Comparison of ENCODE assay signal across 21 cellular contexts in the genomic region with DNA sequence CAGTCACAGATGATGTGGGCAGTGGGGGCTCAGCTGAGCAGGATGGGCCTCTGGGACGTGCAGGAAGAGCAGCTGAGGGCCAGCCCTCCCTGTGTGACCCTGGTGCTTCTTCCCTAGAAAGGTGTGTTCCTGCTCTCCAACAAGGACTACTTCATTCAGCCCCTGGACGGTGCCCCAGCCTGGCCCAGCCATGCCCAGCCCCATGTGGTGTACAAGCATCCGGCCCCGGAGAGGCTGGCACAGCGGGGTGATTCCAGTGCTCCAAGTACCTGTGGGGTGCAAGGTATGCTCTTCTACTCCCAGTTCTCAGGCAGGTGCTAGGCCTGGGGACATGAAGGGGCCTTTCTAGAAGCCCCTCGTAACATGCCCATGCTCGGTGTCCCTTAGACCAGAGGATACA. TPM values are rescaled to one million over a fixed set of nuclear protein-coding genes. Genes with fewer than 3 reads are reported as not detected.
"Had no signal": no experiment of that assay in that cellular context is flagged by ENCODE, and none has a peak within 500 bp of the region (broad histone marks: within the 10 kb centered on the region; RNA-seq: fewer than 3 reads in every experiment).

No MANE protein-coding gene starts in this region.

- H3K79me2 ChIP-seq: parathyroid adenoma had no signal

- H3K4me1 ChIP-seq: parathyroid adenoma, right lobe of liver, transverse colon, vagina had no signal

- H3K27me3 ChIP-seq: heart left ventricle, right lobe of liver, vagina had no signal

- H3K9ac ChIP-seq: parathyroid adenoma had no signal

- H2AFZ ChIP-seq: parathyroid adenoma had no signal

- H3K27ac ChIP-seq: esophagus squamous epithelium, parathyroid adenoma, right lobe of liver, transverse colon, vagina had no signal

- H3K4me3 ChIP-seq: esophagus squamous epithelium, gastrocnemius medialis, heart left ventricle, right lobe of liver, transverse colon, vagina had no signal

- H3K36me3 Mint-ChIP-seq: activated naive CD4-positive, alpha-beta T cell treated with anti-CD3 and anti-CD28 coated beads, Interleukin-2, amount 10 ng/mL, durations not matched to agents 7 days and 5 days; brain; naive thymus-derived CD8-positive, alpha-beta T cell; stimulated activated naive B cell treated with anti-CD40 and anti-IgM and Interleukin-4, amounts not matched to agents 10 μg/mL and 1 μg/mL and 100 μg/mL, for 72 hours; WTC11 had no signal

- ATAC-seq: activated T-cell treated with anti-CD3 and anti-CD28 coated beads, Interleukin-2, amount 50 U/mL, for 72 hours; naive thymus-derived CD8-positive, alpha-beta T cell; right lobe of liver; stimulated activated naive B cell treated with anti-CD40 and anti-IgM and Interleukin-4, amounts not matched to agents 10 μg/mL and 1 μg/mL and 100 μg/mL, for 72 hours; WTC11 had no signal

- H3K4me1 Mint-ChIP-seq: WTC11 had no signal

- H3K4me3 Mint-ChIP-seq: activated naive CD4-positive, alpha-beta T cell treated with anti-CD3 and anti-CD28 coated beads, Interleukin-2, amount 10 ng/mL, durations not matched to agents 7 days and 5 days; activated T-cell treated with anti-CD3 and anti-CD28 coated beads, Interleukin-2, amount 50 U/mL, for 72 hours; brain; naive thymus-derived CD8-positive, alpha-beta T cell; stimulated activated naive B cell treated with anti-CD40 and anti-IgM and Interleukin-4, amounts not matched to agents 10 μg/mL and 1 μg/mL and 100 μg/mL, for 72 hours; WTC11 had no signal

- H3K27ac Mint-ChIP-seq: activated naive CD4-positive, alpha-beta T cell treated with anti-CD3 and anti-CD28 coated beads, Interleukin-2, amount 10 ng/mL, durations not matched to agents 7 days and 5 days; activated T-cell treated with anti-CD3 and anti-CD28 coated beads, Interleukin-2, amount 50 U/mL, for 72 hours; brain; stimulated activated naive B cell treated with anti-CD40 and anti-IgM and Interleukin-4, amounts not matched to agents 10 μg/mL and 1 μg/mL and 100 μg/mL, for 72 hours; WTC11 had no signal

- H3K27me3 Mint-ChIP-seq: naive thymus-derived CD8-positive, alpha-beta T cell had no signal

- H3K36me3 ChIP-seq: esophagus squamous epithelium, gastrocnemius medialis, heart left ventricle, right lobe of liver, transverse colon, vagina had no signal

- DNase-seq: activated CD4-positive, alpha-beta T cell treated with anti-CD3 and anti-CD28 coated beads, Interleukin-2, amount 50 U/mL, for 48 hours; activated effector memory CD4-positive, alpha-beta T cell treated with Interleukin-2 at 50 U/mL for 16 hours; activated naive CD4-positive, alpha-beta T cell treated with anti-CD3 and anti-CD28 coated beads, Interleukin-2, amount 10 ng/mL, durations not matched to agents 7 days and 5 days; activated T-cell treated with anti-CD3 and anti-CD28 coated beads, Interleukin-2, amount 50 U/mL, for 72 hours; caudate nucleus; effector memory CD4-positive, alpha-beta T cell; esophagus squamous epithelium; gastrocnemius medialis; naive thymus-derived CD8-positive, alpha-beta T cell; right lobe of liver; stimulated activated CD4-positive, alpha-beta T cell treated with anti-CD3 and anti-CD28 coated beads, Interleukin-2, amount 100 ng/mL, for 48 hours; stimulated activated CD8-positive, alpha-beta memory T cell treated with anti-CD3 and anti-CD28 coated beads, Interleukin-4, amount 100 ng/mL, for 48 hours; stimulated activated naive B cell treated with anti-CD40 and anti-IgM and Interleukin-4, amounts not matched to agents 10 μg/mL and 1 μg/mL and 100 μg/mL, for 72 hours; T-helper 1 cell; T1000; transverse colon had no signal

- H3K9me3 ChIP-seq: esophagus squamous epithelium, gastrocnemius medialis, heart left ventricle, right lobe of liver, transverse colon, vagina had no signal

- H3K9me3 Mint-ChIP-seq: activated naive CD4-positive, alpha-beta T cell treated with anti-CD3 and anti-CD28 coated beads, Interleukin-2, amount 10 ng/mL, durations not matched to agents 7 days and 5 days; activated T-cell treated with anti-CD3 and anti-CD28 coated beads, Interleukin-2, amount 50 U/mL, for 72 hours; brain; naive thymus-derived CD8-positive, alpha-beta T cell; stimulated activated naive B cell treated with anti-CD40 and anti-IgM and Interleukin-4, amounts not matched to agents 10 μg/mL and 1 μg/mL and 100 μg/mL, for 72 hours; WTC11 had no signal

RNA-seq across cellular contexts. Expression of gene SAXO2, which starts 38.3 kb away (rescaled TPM):
- total RNA-seq: vagina had no signal
